ENCODE assay signal across 8 cellular contexts in the genomic region with DNA sequence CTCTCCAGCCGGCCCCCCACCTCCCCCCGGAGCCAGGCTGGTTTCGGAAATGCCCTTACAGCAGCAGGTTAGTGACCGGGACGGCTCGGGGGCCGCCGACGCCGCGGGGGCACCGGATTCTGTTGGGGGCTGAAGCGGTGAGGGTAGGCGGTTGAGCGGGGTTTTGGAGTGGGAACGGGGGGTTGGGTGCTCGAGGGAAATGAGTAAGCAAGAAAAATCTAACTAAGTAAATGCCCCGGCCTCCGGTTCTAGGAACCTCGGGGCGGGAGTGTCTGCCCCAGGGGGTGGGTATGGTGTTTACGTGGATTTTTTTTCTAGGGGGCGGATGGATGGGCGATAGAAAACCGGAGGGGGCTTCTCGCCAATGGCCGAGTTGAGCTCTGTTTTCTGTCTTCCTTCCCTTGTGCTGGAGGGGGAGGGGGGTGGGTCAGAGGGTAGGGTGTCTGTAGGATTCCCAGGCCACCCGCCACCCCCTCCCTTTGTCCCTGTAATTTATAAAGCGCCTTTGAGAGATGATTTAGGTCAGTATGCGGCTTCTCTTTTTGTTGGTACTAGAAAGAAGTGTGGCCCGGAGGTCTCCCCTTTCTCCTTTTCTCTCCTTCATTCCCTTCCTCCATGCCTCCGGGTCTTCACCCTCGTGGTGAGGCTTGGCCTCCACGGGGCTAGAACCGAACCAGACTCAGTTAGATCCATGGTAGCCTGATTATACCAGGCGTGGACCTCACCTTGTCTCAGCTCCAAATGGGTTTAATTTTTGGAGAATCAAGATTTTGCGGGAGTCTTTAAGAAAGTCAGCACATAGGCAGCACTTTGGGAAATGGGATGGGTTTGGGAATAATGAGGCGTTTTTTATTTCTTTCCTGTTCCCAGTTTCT. TPM values are rescaled to one million over a fixed set of nuclear protein-coding genes. Genes with fewer than 3 reads are reported as not detected.
DNase-seq lines count a peak whose midpoint lies in the region; ATAC-seq, FAIRE-seq and TF ChIP-seq lines count a peak whose summit lies in the region.

No MANE protein-coding gene starts in this region.

- FAIRE-seq in astrocyte (lab: Jason Lieb, UNC), result no peak

- H3K4me3 Mint-ChIP-seq in astrocyte (ENCODE audit: unreplicated experiment), result peak overlapping the region; percentile 95

- peaks cover 54% of the 10 kb centered on the region for H3K79me2 ChIP-seq in astrocyte (ENCODE audit: insufficient read depth, low read length)

- in situ Hi-C loops in ACHN (cut with HindIII; ENCODE audit: low pct_ligation_motif_present, low pct_unique_long_range_greater_than_20kb, low sequenced_read_pairs), result no loop called here

- peaks cover 6% of the 10 kb centered on the region for H3K4me1 ChIP-seq in astrocyte (ENCODE audit: insufficient read depth, low read length)

- DNase-seq in ACHN, result peak; percentile 55
- DNase-seq in LHCN-M2 (ENCODE audit: low read depth), result peak; percentile 47
- DNase-seq in T-helper 9 cell, result peak; percentile 50
- DNase-seq in astrocyte (ENCODE audit: low read depth), result peak; percentile 38
- DNase-seq in iPS-NIHi11 (ENCODE audit: low spot score), result peak; percentile 40
- DNase-seq in stimulated activated CD4-positive, alpha-beta T cell treated with anti-CD3 and anti-CD28 coated beads, Interleukin-15, amount 100 ng/mL, for 24 hours, result peak; percentile 83
- no peak for DNase-seq in mucosa of gallbladder (ENCODE audit: low spot score)

- peak overlapping the region; percentile 88 for H3K4me2 ChIP-seq in astrocyte (ENCODE audit: low read length)

- H3K27me3 ChIP-seq in astrocyte (ENCODE audit: insufficient read depth, low read length), result no peaks in the 10 kb centered on the region

- H3K4me3 ChIP-seq in astrocyte (ENCODE audit: insufficient read depth, low read depth, low read length), result peak overlapping the region; percentile 74

- H4K20me1 ChIP-seq in astrocyte (ENCODE audit: insufficient read depth, low read length), result peaks cover 42% of the 10 kb centered on the region

- H3K9me3 Mint-ChIP-seq in astrocyte (ENCODE audit: unreplicated experiment), result no peaks in the 10 kb centered on the region

- no peak for TF ChIP-seq CTCF in astrocyte (IDR thresholded peaks at IDR 0.05; ENCODE audit: insufficient read depth, low read depth, low read length)

- peaks cover 6% of the 10 kb centered on the region for H3K36me3 Mint-ChIP-seq in astrocyte (ENCODE audit: low read depth, unreplicated experiment)

- no peaks in the 10 kb centered on the region for H3K27me3 Mint-ChIP-seq in astrocyte (ENCODE audit: low read depth, unreplicated experiment)

- H2AFZ ChIP-seq in astrocyte (ENCODE audit: low read depth, low read length), result no peak overlapping the region

- peak; percentile 1 for ATAC-seq in GM19438 (IDR thresholded peaks at IDR 0.05; ENCODE audit: low read depth, unreplicated experiment)

- peak overlapping the region; percentile 82 for H3K27ac ChIP-seq in astrocyte (ENCODE audit: low read depth, low read length)

- H3K9ac ChIP-seq in astrocyte (ENCODE audit: low read length), result peak overlapping the region; percentile 85

- peak overlapping the region; percentile 99 for H3K27ac Mint-ChIP-seq in astrocyte (ENCODE audit: unreplicated experiment)

- H3K36me3 ChIP-seq in astrocyte (ENCODE audit: insufficient read depth, low read length), result no peaks in the 10 kb centered on the region

- no peaks in the 10 kb centered on the region for H3K9me3 ChIP-seq in astrocyte (ENCODE audit: insufficient read depth, low read depth, low read length)

- peaks cover 16% of the 10 kb centered on the region for H3K4me1 Mint-ChIP-seq in astrocyte (ENCODE audit: low read depth, unreplicated experiment)

RNA-seq across cellular contexts. Expression of gene E2F3, which starts 2.3 kb away (rescaled TPM):
- total RNA-seq in LHCN-M2 (2014; rRNA removed) (7.1 and 7.6 TPM in 2 replicates), astrocyte (24.8 and 27.4 TPM in 2 replicates), mucosa of gallbladder (7.7 TPM)
- 5.8 TPM for polyA plus RNA-seq in LHCN-M2 (2012)
